In the genomic region with DNA sequence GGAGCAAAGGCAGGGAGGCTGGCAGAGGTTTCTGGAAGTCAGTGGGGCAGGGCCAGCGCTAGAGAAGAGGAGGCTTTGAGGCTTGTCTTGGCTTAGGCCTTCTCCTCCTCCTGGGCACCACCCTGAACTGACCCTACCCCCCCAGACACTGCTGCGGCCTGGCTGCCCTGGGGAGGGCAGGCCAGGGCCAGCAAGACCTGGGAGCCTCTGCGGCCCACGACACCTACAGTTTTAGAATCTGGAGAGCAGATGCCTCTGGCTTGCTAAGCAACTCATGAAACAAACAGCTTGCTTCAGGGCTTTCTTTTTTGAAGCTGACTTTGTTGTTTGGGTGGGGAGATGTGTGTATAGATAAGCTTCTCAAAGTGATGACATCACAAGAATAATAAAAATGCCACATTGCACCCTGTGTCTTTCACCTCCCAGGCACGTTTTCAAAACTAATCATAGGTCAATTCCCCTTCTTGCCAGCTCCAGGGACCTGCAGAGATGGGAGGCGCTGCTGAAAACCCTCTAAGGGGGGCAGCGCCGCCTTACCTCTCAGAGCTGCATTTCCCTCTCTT, we compare ENCODE assay signal across 10 cellular contexts. TPM values are rescaled to one million over a fixed set of nuclear protein-coding genes. Genes with fewer than 3 reads are reported as not detected.
DNase-seq lines count a peak whose midpoint lies in the region; TF ChIP-seq lines count a peak whose summit lies in the region.
"Had no signal": no experiment of that assay in that cellular context is flagged by ENCODE, and none has a peak within 500 bp of the region (broad histone marks: within the 10 kb centered on the region; RNA-seq: fewer than 3 reads in every experiment).

No MANE protein-coding gene starts in this region.

- no peaks in the 10 kb centered on the region for H3K79me2 ChIP-seq in Loucy (ENCODE audit: insufficient read depth, low read length)

- H3K9me3 Mint-ChIP-seq in Calu3 (ENCODE audit: low read depth, unreplicated experiment), result no peaks in the 10 kb centered on the region

- H3K4me3 ChIP-seq in Loucy (ENCODE audit: low read length, poor library complexity, severe bottlenecking), result no peak overlapping the region
- H3K4me3 ChIP-seq in choroid plexus epithelial cell (ENCODE audit: low read depth, low read length), result no peak overlapping the region
- no peak overlapping the region for H3K4me3 ChIP-seq in muscle layer of duodenum (ENCODE audit: low read depth in 1 of 2, low read length in 2 of 2)
- no peak overlapping the region for H3K4me3 ChIP-seq in colonic mucosa
- H3K4me3 ChIP-seq: skin epidermis had no signal

- H3K27me3 Mint-ChIP-seq in Calu3 (ENCODE audit: unreplicated experiment), result no peaks in the 10 kb centered on the region

- intact Hi-C loops in Calu3 (cut with micrococcal nuclease; ENCODE audit: unreplicated experiment) (no loop called here), colonic mucosa (cut with DNase I) (no loop called here), head of caudate nucleus (cut with DNase I) (no loop called here)

- no TSS peak for BruUV-seq in Calu3 (replicated peaks; lab: Mats Ljungman, UMichigan)

- no peaks in the 10 kb centered on the region for H3K27me3 ChIP-seq in Loucy (ENCODE audit: insufficient read depth, low read length, poor library complexity, severe bottlenecking)
- no peaks in the 10 kb centered on the region for H3K27me3 ChIP-seq in muscle layer of duodenum (ENCODE audit: low read depth, low read length)
- no peaks in the 10 kb centered on the region for H3K27me3 ChIP-seq in colonic mucosa

- H3K27ac ChIP-seq in muscle layer of duodenum (ENCODE audit: low read length) (peak overlapping the region; percentile 12), colonic mucosa (no peak overlapping the region)

- H3K9me3 ChIP-seq in Loucy (ENCODE audit: insufficient read depth, low read depth, low read length) (no peaks in the 10 kb centered on the region), muscle layer of duodenum (ENCODE audit: control insufficient read depth in 1 of 2, low read length in 2 of 2) (no peaks in the 10 kb centered on the region), colonic mucosa (no peaks in the 10 kb centered on the region)

- peak overlapping the region; percentile 40 for H3K4me3 Mint-ChIP-seq in Calu3 (ENCODE audit: low read depth, unreplicated experiment)

- no peaks in the 10 kb centered on the region for H4K20me1 ChIP-seq in Loucy (ENCODE audit: insufficient read depth, low read length, poor library complexity, severe bottlenecking)

- no peaks in the 10 kb centered on the region for H3F3A ChIP-seq in Loucy (ENCODE audit: low read depth)

- DNase-seq in Calu3 (peak; percentile 43), choroid plexus epithelial cell (ENCODE audit: low read depth) (peak; percentile 93), nucleus accumbens (lab: John Stamatoyannopoulos, UW) (no peak), C1 segment of cervical spinal cord (lab: John Stamatoyannopoulos, UW) (no peak), colonic mucosa (no peak), head of caudate nucleus (no peak)
- DNase-seq: activated CD8-positive, alpha-beta memory T cell treated with anti-CD3 and anti-CD28 coated beads, Interleukin-2, amount 50 U/mL, for 48 hours had no signal

- H3K4me1 Mint-ChIP-seq in Calu3 (ENCODE audit: low read depth, unreplicated experiment), result peaks cover 50% of the 10 kb centered on the region

- no peaks in the 10 kb centered on the region for H3K9me2 ChIP-seq in Loucy (replicated peaks; ENCODE audit: low read depth, low read length)

- H3K9ac ChIP-seq in Loucy (ENCODE audit: low read depth, low read length, poor library complexity, severe bottlenecking) (peak overlapping the region; percentile 10), colonic mucosa (ENCODE audit: low read depth in 2 of 2, low read length in 2 of 2) (no peak overlapping the region)

- H3K36me3 ChIP-seq in Loucy (ENCODE audit: insufficient read depth, low read length) (no peaks in the 10 kb centered on the region), muscle layer of duodenum (ENCODE audit: control insufficient read depth in 1 of 2, insufficient read depth in 2 of 2, low read length in 2 of 2) (no peaks in the 10 kb centered on the region), colonic mucosa (no peaks in the 10 kb centered on the region)

- H2AFZ ChIP-seq in Loucy (ENCODE audit: low read length), result no peak overlapping the region

- H3K27ac Mint-ChIP-seq in Calu3 (ENCODE audit: unreplicated experiment), result peak overlapping the region; percentile 96

- peak overlapping the region; percentile 26 for H3K4me2 ChIP-seq in Loucy (ENCODE audit: low read depth, low read length, poor library complexity, severe bottlenecking)

- CTCF ChIA-PET in Calu3 (lab: Charles Lee), result interaction anchor here (0.5 to 1.5 kb wide), 6 partner anchors 16 to 68 kb away, joined by 3 to 5 read pairs (median 4); no protein-coding TSS in a partner anchor

- peaks cover 14% of the 10 kb centered on the region for H3K36me3 Mint-ChIP-seq in Calu3 (ENCODE audit: insufficient read depth, unreplicated experiment)

- no peak for TF ChIP-seq CTCF in Calu3 (IDR thresholded peaks at IDR 0.05; ENCODE audit: unreplicated experiment)
- TF ChIP-seq CTCF in Loucy (conservative IDR thresholded peaks at IDR 0.05; ENCODE audit: low read length), result no peak; the same call in 1 of the 2 replicates
- no peak for TF ChIP-seq CTCF in choroid plexus epithelial cell (conservative IDR thresholded peaks at IDR 0.05; ENCODE audit: low read depth, low read length)
- TF ChIP-seq CTCF in colonic mucosa (IDR thresholded peaks at IDR 0.05), result no peak

- H3K4me1 ChIP-seq in Loucy (ENCODE audit: insufficient read depth, low read length, poor library complexity, severe bottlenecking) (peaks cover 14% of the 10 kb centered on the region), muscle layer of duodenum (ENCODE audit: control insufficient read depth in 1 of 2, insufficient read depth in 2 of 2, low read length in 2 of 2) (peaks cover 7 to 34% of the 10 kb centered on the region in 2 donors), colonic mucosa (peaks cover 7% of the 10 kb centered on the region)

RNA-seq across cellular contexts. Expression of a gene that starts 46.2 kb away (rescaled TPM):
- total RNA-seq in Calu3 (2022) (11.2 and 13.7 TPM in 2 replicates), colonic mucosa (10 to 100 TPM; 21.2 to 21.6 TPM)

Comparison
In these comparisons a context has a peak if more than half of its experiments do, and no peak if none do; other contexts are left out.
1. DNase-seq: peak in Calu3 (single experiment) and choroid plexus epithelial cell (single experiment); none in nucleus accumbens (0 of 56), C1 segment of cervical spinal cord (0 of 14), colonic mucosa (single experiment) and head of caudate nucleus (0 of 42).